In genomic region chr12:99381992-99382391, GRCh38 we compare ENCODE assay signal across 12 cellular contexts.
A peak's percentile ranks its signal among the peaks of the same experiment; 100 is the strongest.
DNase-seq lines count a peak whose midpoint lies in the region; ATAC-seq and TF ChIP-seq lines count a peak whose summit lies in the region.
"Had no signal": no experiment of that assay in that cellular context is flagged by ENCODE, and none has a peak within 500 bp of the region (broad histone marks: within the 10 kb centered on the region; RNA-seq: fewer than 3 reads in every experiment).

No MANE protein-coding gene starts in this region.

- no peak for TF ChIP-seq POLR2A in GM18505 (IDR thresholded peaks at IDR 0.05; ENCODE audit: borderline replicate concordance, extremely low read depth, insufficient read depth, insufficient read length)

- peak; percentile 18 for DNase-seq in NCI-H526 treated with DMSO at 0.1 percent for 48 hours (lab: John Stamatoyannopoulos, UW)
- DNase-seq in pons (ENCODE audit: low spot score) = no peak
- no peak for DNase-seq in NCI-H2171 (lab: John Stamatoyannopoulos, UW)
- DNase-seq in inferior parietal cortex (ENCODE audit: extremely low spot score) = no peak
- DNase-seq in NCI-H1436 treated with DMSO at 0.1 percent for 48 hours (lab: John Stamatoyannopoulos, UW) = no peak
- DNase-seq: activated CD4-positive, alpha-beta T cell treated with anti-CD3 and anti-CD28 coated beads, Interleukin-2, amount 10 ng/mL, durations not matched to agents 7 days and 5 days; H7; left cardiac atrium; pancreas had no signal

- ATAC-seq in GM18505 (IDR thresholded peaks at IDR 0.05; ENCODE audit: unreplicated experiment) (peak; percentile 89), GM19463 (IDR thresholded peaks at IDR 0.05; ENCODE audit: unreplicated experiment) (peak; percentile 93), HG02970 (IDR thresholded peaks at IDR 0.05; ENCODE audit: low FRiP score, unreplicated experiment) (peak; percentile 64)
- ATAC-seq: left cardiac atrium, pancreas had no signal
